In genomic region chr20:41693136-41693979, GRCh38 we compare ENCODE assay signal across 8 cellular contexts.
DNase-seq lines count a peak whose midpoint lies in the region; ATAC-seq, FAIRE-seq and TF ChIP-seq lines count a peak whose summit lies in the region.

No MANE protein-coding gene starts in this region.

- BruUV-seq in GM12878 (replicated peaks; lab: Mats Ljungman, UMichigan): TSS peak; percentile 91

- peaks cover 9% of the 10 kb centered on the region for H3K4me1 ChIP-seq in GM12878 (ENCODE audit: control insufficient read depth, insufficient read depth, low read length)

- TF ChIP-seq RAD21 in GM12878 (IDR thresholded peaks at IDR 0.05; ENCODE audit: insufficient read depth, low read depth, low read length): no peak

- H4K20me1 ChIP-seq in GM12878 (ENCODE audit: control insufficient read depth, insufficient read depth): no peaks in the 10 kb centered on the region

- intact Hi-C loops in GM12878 (cut with micrococcal nuclease; ENCODE audit: unreplicated experiment) (loop anchor here (5.0 kb wide), 1 partner anchor 76 kb away; the partner anchor contains the start of gene CHD6), sciatic nerve (cut with DNase I) (no loop called here)

- peak overlapping the region; percentile 77 for H3K9ac ChIP-seq in GM12878 (ENCODE audit: control insufficient read depth, insufficient read depth, low read length)

- no peaks in the 10 kb centered on the region for H3K36me3 ChIP-seq in GM12878 (ENCODE audit: control insufficient read depth in 2 of 2, insufficient read depth in 2 of 2, low read length in 1 of 2)

- TF ChIP-seq POLR2A in GM18505 (IDR thresholded peaks at IDR 0.05; ENCODE audit: borderline replicate concordance, extremely low read depth, insufficient read depth, insufficient read length) (peak; percentile 77), GM12878 (IDR thresholded peaks at IDR 0.05; ENCODE audit: low read depth, low read length) (peak; percentile 84)

- ATAC-seq in GM18505 (IDR thresholded peaks at IDR 0.05; ENCODE audit: unreplicated experiment): peak; percentile 91
- ATAC-seq in HG02943 (IDR thresholded peaks at IDR 0.05; ENCODE audit: low read depth, unreplicated experiment): peak; percentile 79
- peak; percentile 95 for ATAC-seq in GM12878
- peak; percentile 96 for ATAC-seq in sciatic nerve

- RAD21 ChIA-PET in GM12878 (lab: Charles Lee; ENCODE audit: unreplicated experiment): interaction anchor here (0.9 to 1.1 kb wide), 2 partner anchors 30 to 75 kb away, joined by 3 to 5 read pairs; partner anchors contain the start of gene CHD6

- H2AFZ ChIP-seq in GM12878 (ENCODE audit: control insufficient read depth, low read depth, low read length): peak overlapping the region; percentile 97

- TF ChIP-seq EP300 in GM12878 (IDR thresholded peaks at IDR 0.05; ENCODE audit: borderline replicate concordance in 1 of 2, control insufficient read depth in 1 of 2, low read depth in 2 of 2, low read length in 2 of 2): no peak

- peak in 2 of 3 experiments; percentile 25 to 43; a peak in 5 of 6 replicates for TF ChIP-seq CTCF in GM12878 (IDR thresholded peaks at IDR 0.05 in 2 of 3, conservative IDR thresholded peaks at IDR 0.05 in 1 of 3; ENCODE audit: control insufficient read depth in 2 of 3, extremely low read depth in 1 of 3, insufficient read depth in 1 of 3, low read depth in 3 of 3, low read length in 3 of 3)

- SMC1A ChIA-PET in GM12878 (lab: Charles Lee; ENCODE audit: uncharacterized antibody, unreplicated experiment): interaction anchor here (0.9 to 1.4 kb wide), 2 partner anchors 75 to 175 kb away, joined by 3 to 5 read pairs; partner anchors contain the start of gene CHD6

- in situ Hi-C loops in GM12878 (cut with MboI): no loop called here

- H3K27me3 ChIP-seq in GM12878 (replicated peaks in 1 of 2; ENCODE audit: control insufficient read depth in 2 of 2, insufficient read depth in 2 of 2, low read length in 1 of 2): no peaks in the 10 kb centered on the region

- H3K79me2 ChIP-seq in GM12878 (ENCODE audit: control insufficient read depth, insufficient read depth, low read length): no peaks in the 10 kb centered on the region

- WGBS in GM12878 (ENCODE audit: insufficient coverage, insufficient replicate concordance, low lambda C conversion rate, missing lambda C conversion rate): under 1% methylated on average over 33 of the region's 33 CpGs

- H3K4me2 ChIP-seq in GM12878 (ENCODE audit: control insufficient read depth, insufficient read depth): peak overlapping the region; percentile 97

- H3K9me3 ChIP-seq in GM12878 (replicated peaks; ENCODE audit: control insufficient read depth, insufficient read depth, low read length): no peaks in the 10 kb centered on the region

- CTCF ChIA-PET in GM12878 (lab: Yijun Ruan, JAX): interaction anchor here (0.7 to 1.9 kb wide), 13 partner anchors 10 to 682 kb away, joined by 3 to 6 read pairs (median 3); partner anchors contain the start of gene CHD6

- DNase-seq in NCI-H187 treated with DMSO at 0.1 percent for 48 hours (lab: John Stamatoyannopoulos, UW): peak; percentile 81
- DNase-seq in T-helper 9 cell: peak; percentile 63
- DNase-seq in GM12878 (ENCODE audit: low read depth, low spot score): peak; percentile 82
- DNase-seq in iPS DF 4.7 (ENCODE audit: extremely low read depth, low spot score): peak; percentile 79
- peak; percentile 86 for DNase-seq in sciatic nerve (ENCODE audit: low spot score)
- DNase-seq in 8988T: no peak

- FAIRE-seq in GM12878 (lab: Jason Lieb, UNC): peak; percentile 98

- POLR2A ChIA-PET in GM12878 (lab: Charles Lee): interaction anchor here (0.7 to 1.6 kb wide), 2 partner anchors 75 to 552 kb away, joined by 3 to 4 read pairs; partner anchors contain the start of gene CHD6

- H3K27ac ChIP-seq in GM12878 (ENCODE audit: control insufficient read depth, insufficient read depth): peak overlapping the region; percentile 78

- H3K4me3 ChIP-seq in GM12878: peak overlapping the region; percentile 69

TF ChIP-seq in GM12878, 131 proteins besides CTCF, POLR2A, EP300 and RAD21 (continues in another document):
- TF ChIP-seq ZNF217 (IDR thresholded peaks at IDR 0.05): no peak
- no peak for TF ChIP-seq KDM1A (IDR thresholded peaks at IDR 0.05; ENCODE audit: borderline replicate concordance)
- peak; percentile 57 for TF ChIP-seq MEF2B (IDR thresholded peaks at IDR 0.05; ENCODE audit: partially characterized antibody, poor library complexity, severe bottlenecking)
- peak; percentile 98 for TF ChIP-seq ZNF207 (IDR thresholded peaks at IDR 0.05; ENCODE audit: borderline replicate concordance)
- TF ChIP-seq, protein P1, sequence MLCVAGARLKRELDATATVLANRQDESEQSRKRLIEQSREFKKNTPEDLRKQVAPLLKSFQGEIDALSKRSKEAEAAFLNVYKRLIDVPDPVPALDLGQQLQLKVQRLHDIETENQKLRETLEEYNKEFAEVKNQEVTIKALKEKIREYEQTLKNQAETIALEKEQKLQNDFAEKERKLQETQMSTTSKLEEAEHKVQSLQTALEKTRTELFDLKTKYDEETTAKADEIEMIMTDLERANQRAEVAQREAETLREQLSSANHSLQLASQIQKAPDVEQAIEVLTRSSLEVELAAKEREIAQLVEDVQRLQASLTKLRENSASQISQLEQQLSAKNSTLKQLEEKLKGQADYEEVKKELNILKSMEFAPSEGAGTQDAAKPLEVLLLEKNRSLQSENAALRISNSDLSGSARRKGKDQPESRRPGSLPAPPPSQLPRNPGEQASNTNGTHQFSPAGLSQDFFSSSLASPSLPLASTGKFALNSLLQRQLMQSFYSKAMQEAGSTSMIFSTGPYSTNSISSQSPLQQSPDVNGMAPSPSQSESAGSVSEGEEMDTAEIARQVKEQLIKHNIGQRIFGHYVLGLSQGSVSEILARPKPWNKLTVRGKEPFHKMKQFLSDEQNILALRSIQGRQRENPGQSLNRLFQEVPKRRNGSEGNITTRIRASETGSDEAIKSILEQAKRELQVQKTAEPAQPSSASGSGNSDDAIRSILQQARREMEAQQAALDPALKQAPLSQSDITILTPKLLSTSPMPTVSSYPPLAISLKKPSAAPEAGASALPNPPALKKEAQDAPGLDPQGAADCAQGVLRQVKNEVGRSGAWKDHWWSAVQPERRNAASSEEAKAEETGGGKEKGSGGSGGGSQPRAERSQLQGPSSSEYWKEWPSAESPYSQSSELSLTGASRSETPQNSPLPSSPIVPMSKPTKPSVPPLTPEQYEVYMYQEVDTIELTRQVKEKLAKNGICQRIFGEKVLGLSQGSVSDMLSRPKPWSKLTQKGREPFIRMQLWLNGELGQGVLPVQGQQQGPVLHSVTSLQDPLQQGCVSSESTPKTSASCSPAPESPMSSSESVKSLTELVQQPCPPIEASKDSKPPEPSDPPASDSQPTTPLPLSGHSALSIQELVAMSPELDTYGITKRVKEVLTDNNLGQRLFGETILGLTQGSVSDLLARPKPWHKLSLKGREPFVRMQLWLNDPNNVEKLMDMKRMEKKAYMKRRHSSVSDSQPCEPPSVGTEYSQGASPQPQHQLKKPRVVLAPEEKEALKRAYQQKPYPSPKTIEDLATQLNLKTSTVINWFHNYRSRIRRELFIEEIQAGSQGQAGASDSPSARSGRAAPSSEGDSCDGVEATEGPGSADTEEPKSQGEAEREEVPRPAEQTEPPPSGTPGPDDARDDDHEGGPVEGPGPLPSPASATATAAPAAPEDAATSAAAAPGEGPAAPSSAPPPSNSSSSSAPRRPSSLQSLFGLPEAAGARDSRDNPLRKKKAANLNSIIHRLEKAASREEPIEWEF (IDR thresholded peaks at IDR 0.05; ENCODE audit: insufficient replicate concordance, low read depth, low read length): no peak
- peak; percentile 36; the same call in 1 of the 2 replicates for TF ChIP-seq PKNOX1 (IDR thresholded peaks at IDR 0.05)
- no peak for TF ChIP-seq MYC (IDR thresholded peaks at IDR 0.05; ENCODE audit: insufficient read depth, insufficient read length, insufficient replicate concordance, low read length, severe bottlenecking)
- peak; percentile 99 for TF ChIP-seq SIX5 (IDR thresholded peaks at IDR 0.05; ENCODE audit: low read depth, low read length, severe bottlenecking)
- TF ChIP-seq NRF1 (conservative IDR thresholded peaks at IDR 0.05; ENCODE audit: low read depth, low read length): no peak
- no peak for TF ChIP-seq PBX3 (IDR thresholded peaks at IDR 0.05; ENCODE audit: insufficient replicate concordance, low read depth, low read length)
- TF ChIP-seq ZBED1 (IDR thresholded peaks at IDR 0.05; ENCODE audit: borderline replicate concordance): peak; percentile 64; the same call in 1 of the 2 replicates
- no peak for TF ChIP-seq EED (IDR thresholded peaks at IDR 0.05; ENCODE audit: low read depth)
- TF ChIP-seq CEBPB (IDR thresholded peaks at IDR 0.05; ENCODE audit: borderline replicate concordance in 1 of 2, low read depth in 2 of 2, low read length in 2 of 2): no peak
